8 cellular contexts compared by ENCODE assay signal in the genomic region with DNA sequence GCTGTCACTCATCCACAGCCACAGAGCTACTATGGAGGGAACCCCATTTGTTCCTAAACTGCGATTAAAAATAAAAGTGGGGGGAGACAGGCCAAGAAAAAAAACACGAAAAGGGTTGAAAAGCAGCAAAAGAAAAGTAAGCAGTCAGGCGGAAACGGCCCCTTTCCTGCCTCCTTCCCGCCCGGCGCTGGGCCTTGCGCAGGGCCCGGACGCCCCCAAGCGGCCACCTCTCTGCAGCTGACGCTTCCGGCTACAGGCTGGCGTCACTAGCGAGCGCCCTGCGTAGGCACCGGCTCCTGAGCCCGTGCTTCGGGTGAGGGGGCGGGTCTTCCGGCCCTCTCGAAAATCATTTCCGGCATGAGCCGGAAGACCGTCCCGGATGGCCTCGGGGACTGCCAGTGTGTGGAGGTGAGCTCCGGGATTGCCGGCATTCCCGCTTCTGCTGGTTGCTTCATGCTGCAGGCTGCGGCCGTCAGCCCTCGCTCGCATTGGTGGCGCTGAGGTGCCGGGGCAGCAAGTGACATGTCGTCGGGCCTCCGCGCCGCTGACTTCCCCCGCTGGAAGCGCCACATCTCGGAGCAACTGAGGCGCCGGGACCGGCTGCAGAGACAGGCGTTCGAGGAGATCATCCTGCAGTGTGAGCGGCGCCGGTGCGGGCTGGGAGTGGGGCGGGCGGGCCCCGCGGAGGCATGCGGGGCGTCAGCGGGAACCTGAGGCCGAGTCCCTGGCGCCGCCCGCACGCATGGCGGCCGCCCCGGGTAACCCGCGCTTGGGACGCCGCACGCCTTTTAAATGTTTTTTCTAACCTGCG. TPM values are rescaled to one million over a fixed set of nuclear protein-coding genes. Genes with fewer than 3 reads are reported as not detected.
A peak's percentile ranks its signal among the peaks of the same experiment; 100 is the strongest.
DNase-seq lines count a peak whose midpoint lies in the region; ATAC-seq and TF ChIP-seq lines count a peak whose summit lies in the region.

ATG16L1 (plus strand) TSS at position 368 of the 811 bp plus-strand sequence; CDS start at position 523, 155 bp downstream.

- DNase-seq in DMS79 (lab: John Stamatoyannopoulos, UW) (peak; percentile 87), KBM-7 (peak; percentile 97), PC-9 (peak; percentile 96 to 99), epithelial cell of proximal tubule (ENCODE audit: low read depth) (peak; percentile 54)
- DNase-seq in activated T-cell treated with anti-CD3 and anti-CD28 coated beads, Interleukin-2, amount 50 U/mL, for 1 hour = peak; percentile 94
- DNase-seq in stimulated activated CD8-positive, alpha-beta memory T cell treated with anti-CD3 and anti-CD28 coated beads, Interleukin-4, amount 100 ng/mL, for 48 hours = peak; percentile 95

- POLR2A ChIA-PET in PC-9 (lab: Charles Lee; ENCODE audit: unreplicated experiment) = interaction anchor here (0.6 to 1.0 kb wide), 4 partner anchors 9 to 394 kb away, joined by 3 to 4 read pairs (median 4); no protein-coding TSS in a partner anchor

- peaks cover 23% of the 10 kb centered on the region; the same call in 1 of the 2 replicates for H4K20me1 ChIP-seq in PC-9 (ENCODE audit: insufficient read depth)

- CTCF ChIA-PET in PC-9 (lab: Charles Lee) = interaction anchor here (0.5 to 1.5 kb wide), 9 partner anchors 202 to 581 kb away, joined by 3 to 7 read pairs (median 4); no protein-coding TSS in a partner anchor

- H3K9me2 ChIP-seq in PC-9 (ENCODE audit: insufficient read depth) = no peaks in the 10 kb centered on the region

- peak within 1 kb of the TSS; percentile 79 for H3K9ac ChIP-seq in mucosa of rectum (ENCODE audit: low read depth in 1 of 2, low read length in 2 of 2)

- H3K4me3 ChIP-seq in PC-9 = peak within 1 kb of the TSS; percentile 94
- peak within 1 kb of the TSS; percentile 75 for H3K4me3 ChIP-seq in epithelial cell of proximal tubule (ENCODE audit: low read depth, low read length)
- peak within 1 kb of the TSS; percentile 87 to 96 for H3K4me3 ChIP-seq in mucosa of rectum (ENCODE audit: low read length in 2 of 2)

- peak; percentile 88 for ATAC-seq in GM21717 (IDR thresholded peaks at IDR 0.05; ENCODE audit: unreplicated experiment)

- peaks cover 50% of the 10 kb centered on the region for H3K79me2 ChIP-seq in PC-9 (ENCODE audit: low read depth)

- no peaks in the 10 kb centered on the region for H3K27me3 ChIP-seq in PC-9 (ENCODE audit: insufficient read depth, low read depth)
- no peaks in the 10 kb centered on the region for H3K27me3 ChIP-seq in mucosa of rectum (ENCODE audit: control insufficient read depth in 2 of 2, insufficient read depth in 2 of 2, low read length in 2 of 2)

- H3K9me3 ChIP-seq in PC-9 (ENCODE audit: insufficient read depth, low read depth) (no peaks in the 10 kb centered on the region), mucosa of rectum (ENCODE audit: control insufficient read depth in 2 of 2, low read length in 2 of 2) (no peaks in the 10 kb centered on the region)

- H3K36me3 ChIP-seq in PC-9 (ENCODE audit: low read depth) (peaks cover 23% of the 10 kb centered on the region), mucosa of rectum (ENCODE audit: control insufficient read depth in 2 of 2, insufficient read depth in 2 of 2, low read length in 2 of 2) (peaks cover 7 to 14% of the 10 kb centered on the region in 2 donors)

- intact Hi-C loops in PC-9 (cut with micrococcal nuclease; ENCODE audit: unreplicated experiment) = loop anchor here (1.0 to 5.0 kb wide), 11 partner anchors 85 to 699 kb away; partner anchors contain the start of genes DGKD, EIF4E2, TIGD1 and UGT1A6

- H3F3A ChIP-seq in PC-9 (ENCODE audit: insufficient read depth, low read depth) = peaks cover 42% of the 10 kb centered on the region

- peak within 1 kb of the TSS; percentile 62 for H3K27ac ChIP-seq in PC-9
- H3K27ac ChIP-seq in mucosa of rectum (ENCODE audit: low read depth in 2 of 2, low read length in 2 of 2) = peak within 1 kb of the TSS; percentile 78 to 87

- H2AFZ ChIP-seq in PC-9 = peak within 1 kb of the TSS; percentile 80

- in situ Hi-C loops in KBM-7 (cut with MboI; ENCODE audit: low pct_unique_long_range_greater_than_20kb, low sequenced_read_pairs) = loop anchor here (25.0 kb wide), 1 partner anchor 389 kb away; the partner anchor contains the start of gene SNORC

- H3K4me1 ChIP-seq in PC-9 (replicated peaks; ENCODE audit: insufficient read depth) (peaks cover 58% of the 10 kb centered on the region), mucosa of rectum (ENCODE audit: control insufficient read depth in 2 of 2, insufficient read depth in 2 of 2, low read length in 2 of 2) (peaks cover 11 to 18% of the 10 kb centered on the region in 2 donors)

- peak; percentile 94 for TF ChIP-seq CTCF in PC-9 (conservative IDR thresholded peaks at IDR 0.05)
- TF ChIP-seq CTCF in epithelial cell of proximal tubule (conservative IDR thresholded peaks at IDR 0.05; ENCODE audit: low read depth, low read length) = peak; percentile 91

- BruUV-seq in PC-9 (replicated peaks; lab: Mats Ljungman, UMichigan) = no TSS peak

- peak within 1 kb of the TSS; percentile 79 for H3K4me2 ChIP-seq in PC-9

RNA-seq across cellular contexts. Expression of gene ATG16L1, which starts in this region (rescaled TPM):
- 55.7 and 63.9 TPM in 2 replicates for total RNA-seq in PC-9 (2021)
- total RNA-seq in epithelial cell of proximal tubule = 29.4 and 29.9 TPM in 2 replicates

Comparison
In these comparisons a context has a peak if more than half of its experiments do, and no peak if none do; other contexts are left out.
1. Peak in every context shown above with its lines: DNase-seq, ATAC-seq, H3K4me3 ChIP-seq and H3K27ac ChIP-seq.